ENCODE assay signal across 8 cellular contexts in genomic region chr1:174093789-174094188, GRCh38.
DNase-seq lines count a peak whose midpoint lies in the region; ATAC-seq and TF ChIP-seq lines count a peak whose summit lies in the region.
"Not testable (repeated sequence)": the region's sequence is repeated elsewhere in the genome, so short reads cannot be mapped to it uniquely, and the experiment has no call there.

No MANE protein-coding gene starts in this region.

- H3K4me2 ChIP-seq in PC-9 = not testable (repeated sequence)

- H2AFZ ChIP-seq in PC-9 = not testable (repeated sequence)

- 70% methylated on average over 5 of the region's 5 CpGs for WGBS in liver

- intact Hi-C loops in PC-9 (cut with micrococcal nuclease; ENCODE audit: unreplicated experiment) = loop anchor here (5.0 to 10.0 kb wide), 2 partner anchors 121 to 649 kb away; no protein-coding TSS in a partner anchor
- intact Hi-C loops in activated B cell treated with CpG ODN at 0.5 μM for 24 hours (cut with micrococcal nuclease) = loop anchor here (1.0 to 10.0 kb wide), 3 partner anchors 61 to 649 kb away; partner anchors contain the start of gene RABGAP1L

- H3K9ac ChIP-seq in liver (ENCODE audit: low read depth in 1 of 2, low read length in 2 of 2) = not testable (repeated sequence)

- POLR2A ChIA-PET in PC-9 (lab: Charles Lee; ENCODE audit: unreplicated experiment); activated B cell treated with CpG ODN at 0.5 μM for 24 hours (lab: Charles Lee): not testable (repeated sequence)

- not testable (repeated sequence) for H3K36me3 Mint-ChIP-seq in activated B cell treated with CpG ODN at 0.5 μM for 24 hours (ENCODE audit: low read depth)

- not testable (repeated sequence) for H3K4me1 ChIP-seq in PC-9 (replicated peaks; ENCODE audit: insufficient read depth); liver (ENCODE audit: control insufficient read depth in 4 of 4, insufficient read depth in 4 of 4, low read length in 3 of 4)

- H3K27ac Mint-ChIP-seq in activated B cell treated with CpG ODN at 0.5 μM for 24 hours = not testable (repeated sequence)

- H3K9me3 Mint-ChIP-seq in activated B cell treated with CpG ODN at 0.5 μM for 24 hours = not testable (repeated sequence)

- not testable (repeated sequence) for H3K79me2 ChIP-seq in PC-9 (ENCODE audit: low read depth)

- H3K27ac ChIP-seq in PC-9; liver (ENCODE audit: low read depth in 1 of 2, low read length in 2 of 2): not testable (repeated sequence)

- not testable (repeated sequence) for H3K4me3 ChIP-seq in GM12865 (ENCODE audit: low read depth, low read length); PC-9; liver (ENCODE audit: low read depth in 1 of 3, low read length in 3 of 3)

- peak; percentile 47 to 55 for TF ChIP-seq RAD21 in liver (IDR thresholded peaks at IDR 0.05)

- not testable (repeated sequence) for H3K27me3 ChIP-seq in PC-9 (ENCODE audit: insufficient read depth, low read depth); liver (ENCODE audit: control insufficient read depth in 4 of 4, insufficient read depth in 4 of 4, low read length in 3 of 4)

- not testable (repeated sequence) for H4K20me1 ChIP-seq in PC-9 (ENCODE audit: insufficient read depth)

- H3K4me1 Mint-ChIP-seq in activated B cell treated with CpG ODN at 0.5 μM for 24 hours = not testable (repeated sequence)

- not testable (repeated sequence) for H3K27me3 Mint-ChIP-seq in activated B cell treated with CpG ODN at 0.5 μM for 24 hours

- H3K9me3 ChIP-seq in PC-9 (ENCODE audit: insufficient read depth, low read depth); liver (ENCODE audit: control insufficient read depth in 4 of 4, low read length in 3 of 4): not testable (repeated sequence)

- BruUV-seq in PC-9 (replicated peaks; lab: Mats Ljungman, UMichigan) = not testable (repeated sequence)

- not testable (repeated sequence) for H3K36me3 ChIP-seq in PC-9 (ENCODE audit: low read depth); liver (ENCODE audit: control insufficient read depth in 4 of 4, insufficient read depth in 3 of 4, low read depth in 1 of 4, low read length in 3 of 4)

- H3F3A ChIP-seq in PC-9 (ENCODE audit: insufficient read depth, low read depth) = not testable (repeated sequence)

- H3K9me2 ChIP-seq in PC-9 (ENCODE audit: insufficient read depth) = not testable (repeated sequence)

- TF ChIP-seq POLR2A in erythroblast (IDR thresholded peaks at IDR 0.05; ENCODE audit: low read length) = not testable (repeated sequence)

- CTCF ChIA-PET in PC-9 (lab: Charles Lee) (interaction anchor here (0.6 to 0.7 kb wide), 3 partner anchors 150 to 652 kb away, joined by 3 read pairs; no protein-coding TSS in a partner anchor), activated B cell treated with CpG ODN at 0.5 μM for 24 hours (lab: Charles Lee) (interaction anchor here (0.7 to 2.4 kb wide), 2 partner anchors 124 to 128 kb away, joined by 3 to 16 read pairs; no protein-coding TSS in a partner anchor)

- ATAC-seq in HG02870 (IDR thresholded peaks at IDR 0.05; ENCODE audit: unreplicated experiment) (peak; percentile 42), activated B cell treated with CpG ODN at 0.5 μM for 24 hours (ENCODE audit: low read depth) (peak; percentile 69)

- peak; percentile 3 to 7 for DNase-seq in AML-193 (lab: John Stamatoyannopoulos, UW)
- DNase-seq in GM12865 (ENCODE audit: low read depth) = peak; percentile 75
- peak; percentile 13 for DNase-seq in NCI-H1436 (lab: John Stamatoyannopoulos, UW)
- not testable (repeated sequence) for DNase-seq in PC-9, activated B cell treated with CpG ODN at 0.5 μM for 24 hours
- peak; percentile 23 to 29 for DNase-seq in erythroblast (lab: John Stamatoyannopoulos, UW)

- not testable (repeated sequence) for H3K4me3 Mint-ChIP-seq in activated B cell treated with CpG ODN at 0.5 μM for 24 hours

- TF ChIP-seq CTCF in GM12865 (IDR thresholded peaks at IDR 0.05; ENCODE audit: insufficient read depth, low read depth, low read length, missing control alignments) (peak; percentile 47), PC-9 (conservative IDR thresholded peaks at IDR 0.05) (peak; percentile 43; the same call in 1 of the 2 replicates), liver (IDR thresholded peaks at IDR 0.05; ENCODE audit: low read depth, low read length, missing input control) (peak; percentile 7)
- not testable (repeated sequence) for TF ChIP-seq CTCF in activated B cell treated with CpG ODN at 0.5 μM for 24 hours (IDR thresholded peaks at IDR 0.05)
